ENCODE assay signal across 1 cellular context in genomic region chr1:186595969-186596368, GRCh38.
A peak's percentile ranks its signal among the peaks of the same experiment; 100 is the strongest.
TF ChIP-seq lines count a peak whose summit lies in the region.

No MANE protein-coding gene starts in this region.

TF ChIP-seq in GM12878, 131 proteins besides CTCF, POLR2A, EP300 and RAD21 (continued from another document):
- peak; percentile 25 for TF ChIP-seq CUX1 (IDR thresholded peaks at IDR 0.05; ENCODE audit: insufficient replicate concordance, low read depth, low read length)
- TF ChIP-seq JUNB (IDR thresholded peaks at IDR 0.05), result peak; percentile 83
- TF ChIP-seq IKZF2 (IDR thresholded peaks at IDR 0.05), result peak in 1 of 2 experiments; percentile 15; a peak in 1 of 4 replicates
- peak; percentile 21; the same call in 1 of the 2 replicates for TF ChIP-seq CREM (IDR thresholded peaks at IDR 0.05; ENCODE audit: low read depth)
- TF ChIP-seq, protein P1, sequence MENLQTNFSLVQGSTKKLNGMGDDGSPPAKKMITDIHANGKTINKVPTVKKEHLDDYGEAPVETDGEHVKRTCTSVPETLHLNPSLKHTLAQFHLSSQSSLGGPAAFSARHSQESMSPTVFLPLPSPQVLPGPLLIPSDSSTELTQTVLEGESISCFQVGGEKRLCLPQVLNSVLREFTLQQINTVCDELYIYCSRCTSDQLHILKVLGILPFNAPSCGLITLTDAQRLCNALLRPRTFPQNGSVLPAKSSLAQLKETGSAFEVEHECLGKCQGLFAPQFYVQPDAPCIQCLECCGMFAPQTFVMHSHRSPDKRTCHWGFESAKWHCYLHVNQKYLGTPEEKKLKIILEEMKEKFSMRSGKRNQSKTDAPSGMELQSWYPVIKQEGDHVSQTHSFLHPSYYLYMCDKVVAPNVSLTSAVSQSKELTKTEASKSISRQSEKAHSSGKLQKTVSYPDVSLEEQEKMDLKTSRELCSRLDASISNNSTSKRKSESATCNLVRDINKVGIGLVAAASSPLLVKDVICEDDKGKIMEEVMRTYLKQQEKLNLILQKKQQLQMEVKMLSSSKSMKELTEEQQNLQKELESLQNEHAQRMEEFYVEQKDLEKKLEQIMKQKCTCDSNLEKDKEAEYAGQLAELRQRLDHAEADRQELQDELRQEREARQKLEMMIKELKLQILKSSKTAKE (IDR thresholded peaks at IDR 0.05; ENCODE audit: low read depth, poor library complexity, severe bottlenecking), result no peak
- no peak for TF ChIP-seq MYC (IDR thresholded peaks at IDR 0.05; ENCODE audit: insufficient read depth, insufficient read length, insufficient replicate concordance, low read length, severe bottlenecking)
- TF ChIP-seq CHD4 (IDR thresholded peaks at IDR 0.05), result no peak
